In the genomic region with DNA sequence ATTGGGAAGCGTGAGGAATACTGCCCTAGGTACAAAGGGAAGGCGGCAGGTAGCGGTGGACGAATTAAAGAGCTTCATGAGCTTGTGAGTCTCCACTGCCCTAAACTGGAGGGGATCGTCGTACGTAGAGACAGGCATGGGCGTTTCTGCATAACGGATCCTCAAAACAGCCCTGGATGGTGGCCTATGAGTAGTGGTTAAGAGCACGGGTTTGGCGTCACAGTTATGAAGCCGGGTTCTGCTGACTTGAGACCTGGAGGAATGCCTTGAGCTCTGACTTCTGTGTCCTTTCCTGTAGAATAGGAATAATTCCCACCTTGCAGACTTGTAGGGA, we compare ENCODE assay signal across 8 cellular contexts. TPM values are rescaled to one million over a fixed set of nuclear protein-coding genes. Genes with fewer than 3 reads are reported as not detected.
DNase-seq lines count a peak whose midpoint lies in the region; ATAC-seq and TF ChIP-seq lines count a peak whose summit lies in the region.

No MANE protein-coding gene starts in this region.

- peaks cover 10% of the 10 kb centered on the region for H3K4me1 ChIP-seq in fibroblast of lung (ENCODE audit: control insufficient read depth, extremely low read depth, insufficient read depth, low read length)

- H3K36me3 Mint-ChIP-seq in activated CD8-positive, alpha-beta T cell treated with anti-CD3 and anti-CD28 coated beads for 36 hours (ENCODE audit: low read depth): peaks cover 22% of the 10 kb centered on the region

- peaks cover 32% of the 10 kb centered on the region for H3K4me1 Mint-ChIP-seq in activated CD8-positive, alpha-beta T cell treated with anti-CD3 and anti-CD28 coated beads for 36 hours (ENCODE audit: low read depth)

- DNase-seq in ELR (ENCODE audit: low read depth) (peak; percentile 66), LNCaP clone FGC (ENCODE audit: low read depth) (no peak), fibroblast of lung (ENCODE audit: low read depth in 2 of 2) (peak; percentile 61 to 73), omental fat pad (ENCODE audit: low spot score) (no peak), NCI-H2081 treated with DMSO at 0.1 percent for 48 hours (lab: John Stamatoyannopoulos, UW) (no peak), OCI-M2 (lab: John Stamatoyannopoulos, UW; ENCODE audit: unreplicated experiment) (no peak)
- DNase-seq in activated CD8-positive, alpha-beta T cell treated with anti-CD3 and anti-CD28 coated beads for 36 hours: peak; percentile 55

- no peak for TF ChIP-seq CTCF in LNCaP clone FGC (IDR thresholded peaks at IDR 0.05; ENCODE audit: control insufficient read depth, extremely low read depth, insufficient read depth)
- TF ChIP-seq CTCF in activated CD8-positive, alpha-beta T cell treated with anti-CD3 and anti-CD28 coated beads for 36 hours (IDR thresholded peaks at IDR 0.05): no peak
- no peak for TF ChIP-seq CTCF in fibroblast of lung (conservative IDR thresholded peaks at IDR 0.05 in 1 of 2, IDR thresholded peaks at IDR 0.05 in 1 of 2; ENCODE audit: low read depth in 1 of 2, low read length in 2 of 2)
- TF ChIP-seq CTCF in omental fat pad (IDR thresholded peaks at IDR 0.05): no peak

- peak overlapping the region; percentile 94 for H3K9ac ChIP-seq in fibroblast of lung (ENCODE audit: insufficient read depth, low read length)

- CTCF ChIA-PET in activated CD8-positive, alpha-beta T cell treated with anti-CD3 and anti-CD28 coated beads for 36 hours (lab: Charles Lee): interaction anchor here (1.0 to 16.8 kb wide), 9 partner anchors 9 to 83 kb away, joined by 4 to 181 read pairs (median 8); partner anchors contain the start of genes DDB1, TKFC and TMEM216

- ATAC-seq in activated CD8-positive, alpha-beta T cell treated with anti-CD3 and anti-CD28 coated beads for 36 hours: peak; percentile 21
- peak; percentile 30 for ATAC-seq in omental fat pad (ENCODE audit: low FRiP score)
- no peak for ATAC-seq in HG02970 (IDR thresholded peaks at IDR 0.05; ENCODE audit: low FRiP score, unreplicated experiment)

- H3K4me3 ChIP-seq in LNCaP clone FGC (ENCODE audit: low read depth, low read length) (peak overlapping the region; percentile 98), fibroblast of lung (replicated peaks in 1 of 4; ENCODE audit: control extremely low read depth in 1 of 4, insufficient read depth in 1 of 4, low read depth in 3 of 4, low read length in 4 of 4) (peak overlapping the region; percentile 84 to 99 (median 98))

- H3K27me3 Mint-ChIP-seq in activated CD8-positive, alpha-beta T cell treated with anti-CD3 and anti-CD28 coated beads for 36 hours: no peaks in the 10 kb centered on the region

- intact Hi-C loops in activated CD8-positive, alpha-beta T cell treated with anti-CD3 and anti-CD28 coated beads for 36 hours (cut with micrococcal nuclease): loop anchor here (2.0 kb wide), 1 partner anchor 30 kb away; the partner anchor contains the start of genes DDB1 and TKFC

- no peaks in the 10 kb centered on the region for H3K9me3 ChIP-seq in fibroblast of lung (ENCODE audit: control insufficient read depth, insufficient read depth, low read depth, low read length)

- H4K20me1 ChIP-seq in fibroblast of lung (ENCODE audit: control insufficient read depth, extremely low read depth, insufficient read depth, low read length): no peaks in the 10 kb centered on the region

- H2AFZ ChIP-seq in fibroblast of lung (ENCODE audit: low read length): peak overlapping the region; percentile 82

- peak overlapping the region; percentile 99 for H3K27ac Mint-ChIP-seq in activated CD8-positive, alpha-beta T cell treated with anti-CD3 and anti-CD28 coated beads for 36 hours

- H3K4me3 Mint-ChIP-seq in activated CD8-positive, alpha-beta T cell treated with anti-CD3 and anti-CD28 coated beads for 36 hours: peak overlapping the region; percentile 99

- POLR2A ChIA-PET in activated CD8-positive, alpha-beta T cell treated with anti-CD3 and anti-CD28 coated beads for 36 hours (lab: Charles Lee): interaction anchor here (0.8 to 6.5 kb wide), 18 partner anchors 8 to 447 kb away, joined by 3 to 59 read pairs (median 8); partner anchors contain the start of genes CPSF7, DDB1, SDHAF2 and TKFC

- H3K79me2 ChIP-seq in fibroblast of lung (ENCODE audit: control insufficient read depth, insufficient read depth, low read length): peaks cover 26% of the 10 kb centered on the region

- peak overlapping the region; percentile 99 for H3K27ac ChIP-seq in fibroblast of lung (ENCODE audit: insufficient read depth, low read length)

- peak overlapping the region; percentile 93 for H3K4me2 ChIP-seq in fibroblast of lung (ENCODE audit: extremely low read depth, insufficient read depth, low read length)

- H3K27me3 ChIP-seq in fibroblast of lung (ENCODE audit: control insufficient read depth, insufficient read depth, low read length): no peaks in the 10 kb centered on the region

- peaks cover 10% of the 10 kb centered on the region for H3K36me3 ChIP-seq in fibroblast of lung (ENCODE audit: control insufficient read depth, insufficient read depth, low read length)

- no peaks in the 10 kb centered on the region for H3K9me3 Mint-ChIP-seq in activated CD8-positive, alpha-beta T cell treated with anti-CD3 and anti-CD28 coated beads for 36 hours

RNA-seq across cellular contexts. Expression of gene TMEM138, which starts 0.3 kb away (rescaled TPM):
- total RNA-seq in activated CD8-positive, alpha-beta T cell treated with anti-CD3 and anti-CD28 coated beads for 36 hours: 10 to 100 TPM; 38.6 to 47.0 TPM
- 20.0 and 30.2 TPM in 2 replicates for total RNA-seq in fibroblast of lung
- polyA plus RNA-seq in fibroblast of lung: 78.0 and 95.9 TPM in 2 replicates
- polyA plus RNA-seq in fibroblast of lung (2012): 57.7 and 65.3 TPM in 2 replicates
- polyA minus RNA-seq in fibroblast of lung (ENCODE audit: low replicate concordance): 64.3 and 99.7 TPM in 2 replicates
- total RNA-seq in omental fat pad: 10 to 100 TPM; 31.6 to 40.8 (median 38.1) TPM

RNA-seq across cellular contexts. Expression of gene CYB561A3, which starts 0.8 kb away (rescaled TPM):
- total RNA-seq in activated CD8-positive, alpha-beta T cell treated with anti-CD3 and anti-CD28 coated beads for 36 hours: 10 to 100 TPM; 32.4 to 33.5 TPM
- total RNA-seq in fibroblast of lung (39.3 and 65.1 TPM in 2 replicates), omental fat pad (10 to 100 TPM; 29.5 to 39.9 (median 34.6) TPM)
- polyA plus RNA-seq in fibroblast of lung: 43.9 and 48.3 TPM in 2 replicates
- polyA plus RNA-seq in fibroblast of lung (2012): 41.8 and 42.0 TPM in 2 replicates
- 215 and 274 TPM in 2 replicates for polyA minus RNA-seq in fibroblast of lung (ENCODE audit: low replicate concordance)

RNA-seq across cellular contexts. Expression of gene TKFC, which starts 29.5 kb away (rescaled TPM):
- total RNA-seq in activated CD8-positive, alpha-beta T cell treated with anti-CD3 and anti-CD28 coated beads for 36 hours: 10 to 100 TPM; 79.1 to 86.3 TPM
- total RNA-seq in fibroblast of lung (15.9 and 27.1 TPM in 2 replicates), omental fat pad (10 to 100 TPM; 16.0 to 24.5 (median 20.0) TPM)
- 11.5 and 15.9 TPM in 2 replicates for polyA plus RNA-seq in fibroblast of lung
- 20.4 and 23.8 TPM in 2 replicates for polyA plus RNA-seq in fibroblast of lung (2012)
- 26.2 and 48.0 TPM in 2 replicates for polyA minus RNA-seq in fibroblast of lung (ENCODE audit: low replicate concordance)

RNA-seq across cellular contexts. Expression of gene DDB1, which starts 29.6 kb away (rescaled TPM):
- 100 to 1,000 TPM; 269 to 270 TPM for total RNA-seq in activated CD8-positive, alpha-beta T cell treated with anti-CD3 and anti-CD28 coated beads for 36 hours
- total RNA-seq in fibroblast of lung: 241 and 282 TPM in 2 replicates
- polyA plus RNA-seq in fibroblast of lung: 289 and 298 TPM in 2 replicates
- 180 and 182 TPM in 2 replicates for polyA plus RNA-seq in fibroblast of lung (2012)
- polyA minus RNA-seq in fibroblast of lung (ENCODE audit: low replicate concordance): 389 and 438 TPM in 2 replicates
- 100 to 1,000 TPM; 127 to 182 (median 155) TPM for total RNA-seq in omental fat pad

RNA-seq across cellular contexts. Expression of gene TMEM216, which starts 29.9 kb away (rescaled TPM):
- total RNA-seq in activated CD8-positive, alpha-beta T cell treated with anti-CD3 and anti-CD28 coated beads for 36 hours: 1 to 10 TPM; 8.6 to 9.3 TPM
- total RNA-seq in fibroblast of lung (10.4 and 12.3 TPM in 2 replicates), omental fat pad (10 to 100 TPM in 2 of 4 donors, 1 to 10 TPM in 2; 9.5 to 19.3 (median 11.8) TPM)
- polyA plus RNA-seq in fibroblast of lung: 14.1 and 18.4 TPM in 2 replicates
- 7.1 and 8.2 TPM in 2 replicates for polyA plus RNA-seq in fibroblast of lung (2012)
- 7.7 and 8.8 TPM in 2 replicates for polyA minus RNA-seq in fibroblast of lung (ENCODE audit: low replicate concordance)

Comparison
In these comparisons a context has a peak if more than half of its experiments do, and no peak if none do; other contexts are left out.
1. DNase-seq: peak in ELR (single experiment), activated CD8-positive, alpha-beta T cell treated with anti-CD3 and anti-CD28 coated beads for 36 hours (single experiment) and fibroblast of lung (2 of 2); none in LNCaP clone FGC (single experiment), omental fat pad (single experiment), NCI-H2081 treated with DMSO at 0.1 percent for 48 hours (single experiment) and OCI-M2 (single experiment).